15 cellular contexts compared by ENCODE assay signal in genomic region chr10:7233259-7233991, GRCh38.
DNase-seq lines count a peak whose midpoint lies in the region; ATAC-seq, FAIRE-seq and TF ChIP-seq lines count a peak whose summit lies in the region.
"Had no signal": no experiment of that assay in that cellular context is flagged by ENCODE, and none has a peak within 500 bp of the region (broad histone marks: within the 10 kb centered on the region; RNA-seq: fewer than 3 reads in every experiment).

No MANE protein-coding gene starts in this region.

- no peak; a peak in 1 of 5 replicates for TF ChIP-seq RAD21 in A549 (conservative IDR thresholded peaks at IDR 0.05 in 1 of 2, IDR thresholded peaks at IDR 0.05 in 1 of 2)

- H3K4me2 ChIP-seq in A549 (peak overlapping the region; percentile 65), Loucy (ENCODE audit: low read depth, low read length, poor library complexity, severe bottlenecking) (peak overlapping the region; percentile 45), mesenchymal stem cell (ENCODE audit: low read length, poor library complexity, severe bottlenecking) (no peak overlapping the region)

- H3K79me2 ChIP-seq in Loucy (ENCODE audit: insufficient read depth, low read length), result peaks cover 5% of the 10 kb centered on the region; the same call in 1 of the 2 replicates

- H4K20me1 ChIP-seq in Loucy (ENCODE audit: insufficient read depth, low read length, poor library complexity, severe bottlenecking), result no peaks in the 10 kb centered on the region

- FAIRE-seq in A549 (lab: Jason Lieb, UNC), result peak; percentile 84
- FAIRE-seq: astrocyte, pancreas had no signal

- no peak overlapping the region for H4K8ac ChIP-seq in mesenchymal stem cell (ENCODE audit: low read length)

- H3K4me3 ChIP-seq in A549, result no peak overlapping the region
- H3K4me3 ChIP-seq in Loucy (ENCODE audit: low read length, poor library complexity, severe bottlenecking), result no peak overlapping the region
- H3K4me3 ChIP-seq in mesenchymal stem cell (ENCODE audit: insufficient read depth in 1 of 2, low read depth in 1 of 2, low read length in 2 of 2), result no peak overlapping the region
- no peak overlapping the region for H3K4me3 ChIP-seq in left ventricle myocardium inferior
- H3K4me3 ChIP-seq: MG63, pancreas had no signal

- H3K18ac ChIP-seq in mesenchymal stem cell (ENCODE audit: low read depth in 1 of 2, low read length in 2 of 2), result no peak overlapping the region

- H3K14ac ChIP-seq in mesenchymal stem cell (ENCODE audit: low read length in 2 of 2), result no peak overlapping the region

- H3K27ac ChIP-seq in A549, result peak overlapping the region; percentile 32 to 60; a peak in 5 of 6 replicates
- H3K27ac ChIP-seq in mesenchymal stem cell (ENCODE audit: low read length, poor library complexity, severe bottlenecking), result no peak overlapping the region
- no peak overlapping the region for H3K27ac ChIP-seq in left ventricle myocardium inferior (replicated peaks)
- H3K27ac ChIP-seq: pancreas had no signal

- no peak overlapping the region for H2BK12ac ChIP-seq in mesenchymal stem cell (ENCODE audit: low read length in 2 of 2)

- intact Hi-C loops in posterior vena cava (cut with DNase I), result no loop called here
- intact Hi-C loops in left ventricle myocardium inferior (cut with micrococcal nuclease), result no loop called here

- no peaks in the 10 kb centered on the region for H3K27me3 ChIP-seq in Loucy (ENCODE audit: insufficient read depth, low read length, poor library complexity, severe bottlenecking)
- no peaks in the 10 kb centered on the region for H3K27me3 ChIP-seq in mesenchymal stem cell (ENCODE audit: control insufficient read depth in 1 of 2, insufficient read depth in 1 of 2, low read length in 2 of 2)
- H3K27me3 ChIP-seq in left ventricle myocardium inferior (ENCODE audit: low read depth), result no peaks in the 10 kb centered on the region
- H3K27me3 ChIP-seq: pancreas had no signal

- POLR2A ChIA-PET in A549 (lab: Yijun Ruan, JAX), result no interaction called here

- H3K9me2 ChIP-seq in Loucy (replicated peaks; ENCODE audit: low read depth, low read length), result no peaks in the 10 kb centered on the region

- H2BK120ac ChIP-seq in mesenchymal stem cell (ENCODE audit: low read depth, low read length), result no peak overlapping the region

- no peak overlapping the region for H3K23ac ChIP-seq in mesenchymal stem cell (ENCODE audit: low read length in 2 of 2)

- no peak overlapping the region for H2BK5ac ChIP-seq in mesenchymal stem cell (ENCODE audit: low read depth, low read length, poor library complexity, severe bottlenecking)

- WGBS in A549 (ENCODE audit: missing lambda C conversion rate), result 19% methylated on average over 4 of the region's 4 CpGs
- 80% methylated on average over 4 of the region's 4 CpGs for WGBS in mesenchymal stem cell

- no peaks in the 10 kb centered on the region for H3K9me3 ChIP-seq in A549
- H3K9me3 ChIP-seq in Loucy (ENCODE audit: insufficient read depth, low read depth, low read length), result 0 out of 2 replicates have a peak, but pooled peaks cover 9% of the 10 kb centered on the region
- H3K9me3 ChIP-seq in mesenchymal stem cell (ENCODE audit: control insufficient read depth, low read length), result no peaks in the 10 kb centered on the region
- peaks cover 3% of the 10 kb centered on the region for H3K9me3 ChIP-seq in left ventricle myocardium inferior (replicated peaks)
- H3K9me3 ChIP-seq: MG63, pancreas had no signal

- DNase-seq in A549 (ENCODE audit: low read depth in 1 of 2, low spot score in 1 of 2) (peak in 1 of 2 experiments; percentile 70), T47D (ENCODE audit: low read depth in 1 of 2, low spot score in 1 of 2) (peak; percentile 33 to 100), mesenchymal stem cell (peak; percentile 15), posterior vena cava (ENCODE audit: low spot score) (no peak), foreskin melanocyte (no peak), anterior cingulate cortex (lab: John Stamatoyannopoulos, UW) (no peak), left ventricle myocardium inferior (no peak)
- DNase-seq: activated T-cell treated with anti-CD3 and anti-CD28 coated beads, Interleukin-2, amount 50 U/mL, for 48 hours; DMS79 treated with DMSO at 0.1 percent for 48 hours; foreskin fibroblast; MG63; NCI-H2171 treated with DMSO at 0.1 percent for 48 hours; pancreas had no signal

- H3K9ac ChIP-seq in Loucy (ENCODE audit: low read depth, low read length, poor library complexity, severe bottlenecking), result peak overlapping the region; percentile 14
- no peak overlapping the region for H3K9ac ChIP-seq in mesenchymal stem cell (ENCODE audit: low read length)

- ATAC-seq in A549, result peak; percentile 82 to 90

- TF ChIP-seq EP300 in A549 (IDR thresholded peaks at IDR 0.05), result peak; percentile 44 to 85; a peak in 3 of 5 replicates

- no peak for TF ChIP-seq POLR2A in A549 (IDR thresholded peaks at IDR 0.05; ENCODE audit: low read length)

- no peak overlapping the region for H2AK5ac ChIP-seq in mesenchymal stem cell (ENCODE audit: low read length, severe bottlenecking)

- peaks cover 25% of the 10 kb centered on the region for H3K4me1 ChIP-seq in A549
- H3K4me1 ChIP-seq in Loucy (ENCODE audit: insufficient read depth, low read length, poor library complexity, severe bottlenecking), result peaks cover 33% of the 10 kb centered on the region
- H3K4me1 ChIP-seq in mesenchymal stem cell (ENCODE audit: control insufficient read depth, insufficient read depth, low read depth, low read length), result no peaks in the 10 kb centered on the region
- no peaks in the 10 kb centered on the region for H3K4me1 ChIP-seq in left ventricle myocardium inferior
- H3K4me1 ChIP-seq: pancreas had no signal

- TF ChIP-seq CTCF in A549 (IDR thresholded peaks at IDR 0.05) (no peak), Loucy (conservative IDR thresholded peaks at IDR 0.05; ENCODE audit: low read length) (no peak), left ventricle myocardium inferior (IDR thresholded peaks at IDR 0.05; ENCODE audit: borderline replicate concordance) (no peak)

- H2AFZ ChIP-seq in Loucy (ENCODE audit: low read length) (no peak overlapping the region), mesenchymal stem cell (ENCODE audit: low read depth, low read length) (no peak overlapping the region)

- no peaks in the 10 kb centered on the region for H3F3A ChIP-seq in Loucy (ENCODE audit: low read depth)

- H3K4ac ChIP-seq in mesenchymal stem cell (ENCODE audit: low read depth in 1 of 2, low read length in 2 of 2), result no peak overlapping the region

- no peak overlapping the region for H2BK15ac ChIP-seq in mesenchymal stem cell (ENCODE audit: low read depth, poor library complexity, severe bottlenecking)

- in situ Hi-C loops in T47D (cut with HindIII; ENCODE audit: low pct_unique_long_range_greater_than_20kb, low sequenced_read_pairs), result no loop called here

- no peak overlapping the region for H4K91ac ChIP-seq in mesenchymal stem cell (ENCODE audit: low read length)

- H3K36me3 ChIP-seq in Loucy (ENCODE audit: insufficient read depth, low read length) (peaks cover 10% of the 10 kb centered on the region; the same call in 1 of the 2 replicates), mesenchymal stem cell (ENCODE audit: control insufficient read depth in 1 of 2, insufficient read depth in 2 of 2, low read depth in 1 of 2, low read length in 2 of 2) (no peaks in the 10 kb centered on the region), left ventricle myocardium inferior (peaks cover 15% of the 10 kb centered on the region)
- H3K36me3 ChIP-seq: MG63, pancreas had no signal

- H3K79me1 ChIP-seq in mesenchymal stem cell (replicated peaks; ENCODE audit: low read length, poor library complexity, severe bottlenecking), result no peaks in the 10 kb centered on the region

- CTCF ChIA-PET in A549 (lab: Yijun Ruan, JAX), result interaction anchor here (1.0 kb wide), 1 partner anchor 40 kb away, joined by 3 read pairs; no protein-coding TSS in a partner anchor

TF ChIP-seq in A549, 52 proteins besides CTCF, POLR2A, EP300 and RAD21 (continues in another document):
- TF ChIP-seq HEYL (CRISPR knock-in tag; IDR thresholded peaks at IDR 0.05) (no peak), BHLHE40 (IDR thresholded peaks at IDR 0.05; ENCODE audit: low read depth, low read length) (no peak), EHF (CRISPR knock-in tag; IDR thresholded peaks at IDR 0.05) (no peak), MYC (IDR thresholded peaks at IDR 0.05; ENCODE audit: borderline replicate concordance, low read length) (no peak), RNF2 (IDR thresholded peaks at IDR 0.05; ENCODE audit: borderline replicate concordance, low read depth) (no peak), TFCP2L1 (CRISPR knock-in tag; IDR thresholded peaks at IDR 0.05) (no peak), POLR2AphosphoS2 (conservative IDR thresholded peaks at IDR 0.05; ENCODE audit: low read length) (no peak), CHD4 (IDR thresholded peaks at IDR 0.05; ENCODE audit: borderline replicate concordance) (no peak), PBX3 (IDR thresholded peaks at IDR 0.05) (no peak), FOSB (CRISPR knock-in tag; IDR thresholded peaks at IDR 0.05) (no peak), EHMT2 (IDR thresholded peaks at IDR 0.05; ENCODE audit: low read depth) (no peak), RCOR1 (IDR thresholded peaks at IDR 0.05; ENCODE audit: low read depth, low read length) (no peak), ATOH8 (CRISPR knock-in tag; IDR thresholded peaks at IDR 0.05; ENCODE audit: low read depth) (no peak), ZSCAN20 (CRISPR knock-in tag; IDR thresholded peaks at IDR 0.05) (no peak), SMC3 (IDR thresholded peaks at IDR 0.05) (no peak), SREBF2 (IDR thresholded peaks at IDR 0.05) (no peak)

Comparison
In these comparisons a context has a peak if more than half of its experiments do, and no peak if none do; other contexts are left out.
1. DNase-seq: peak in T47D (2 of 2) and mesenchymal stem cell (single experiment); none in posterior vena cava (single experiment), foreskin melanocyte (single experiment), anterior cingulate cortex (0 of 58) and left ventricle myocardium inferior (single experiment).
2. H3K27ac ChIP-seq: peak in A549 (2 of 2); none in mesenchymal stem cell (single experiment) and left ventricle myocardium inferior (single experiment).